ENCODE assay signal across 1 cellular context in genomic region chr11:26188559-26188958, GRCh38.
TF ChIP-seq lines count a peak whose summit lies in the region.

No MANE protein-coding gene starts in this region.

TF ChIP-seq in A549, 52 proteins besides CTCF, POLR2A, EP300 and RAD21 (continued from another document):
- no peak for TF ChIP-seq ATOH8 (CRISPR knock-in tag; IDR thresholded peaks at IDR 0.05; ENCODE audit: low read depth)
- no peak for TF ChIP-seq CBX2 (IDR thresholded peaks at IDR 0.05; ENCODE audit: borderline replicate concordance, low read depth)
- TF ChIP-seq JUN (IDR thresholded peaks at IDR 0.05): no peak
- TF ChIP-seq EHF (CRISPR knock-in tag; IDR thresholded peaks at IDR 0.05): no peak
